Comparison of ENCODE assay signal across 22 cellular contexts in the genomic region with DNA sequence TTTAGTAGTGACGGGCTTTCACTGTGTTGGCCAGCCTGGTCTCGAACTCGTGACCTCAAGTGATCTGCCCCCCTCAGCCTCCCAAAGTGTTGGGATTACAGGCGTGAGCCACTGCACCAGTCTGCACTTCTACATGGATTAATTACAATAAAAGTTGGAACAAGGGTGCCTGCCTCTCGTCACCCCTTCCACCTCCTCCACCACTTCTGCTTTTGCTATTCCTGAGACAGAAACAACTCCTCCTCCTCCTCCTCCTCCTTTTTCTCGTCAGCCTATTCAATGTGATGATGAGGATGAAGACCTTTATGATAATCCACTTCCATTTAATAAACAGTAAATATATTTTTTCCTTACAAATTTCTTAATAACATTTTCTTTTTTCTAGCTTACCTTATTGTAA. TPM values are rescaled to one million over a fixed set of nuclear protein-coding genes. Genes with fewer than 3 reads are reported as not detected.
DNase-seq lines count a peak whose midpoint lies in the region; ATAC-seq and TF ChIP-seq lines count a peak whose summit lies in the region.
"Had no signal": no experiment of that assay in that cellular context is flagged by ENCODE, and none has a peak within 500 bp of the region (broad histone marks: within the 10 kb centered on the region; RNA-seq: fewer than 3 reads in every experiment).

No MANE protein-coding gene starts in this region.

- no peak for TF ChIP-seq CTCF in lower lobe of right lung (IDR thresholded peaks at IDR 0.05)

- H3K27ac ChIP-seq in lower lobe of right lung, result no peak overlapping the region
- H3K27ac ChIP-seq: BLaER1, KMS-11, Peyer's patch had no signal

- ATAC-seq in lower lobe of right lung (no peak), GM19467 (IDR thresholded peaks at IDR 0.05; ENCODE audit: unreplicated experiment) (no peak), GM21381 (IDR thresholded peaks at IDR 0.05; ENCODE audit: unreplicated experiment) (no peak)
- ATAC-seq: GM23338 had no signal

- H3K4me1 ChIP-seq in lower lobe of right lung, result no peaks in the 10 kb centered on the region
- H3K4me1 ChIP-seq: Peyer's patch had no signal

- no peaks in the 10 kb centered on the region for H3K27me3 ChIP-seq in lower lobe of right lung (ENCODE audit: low read depth)
- H3K27me3 ChIP-seq: BLaER1, Peyer's patch had no signal

- intact Hi-C loops in lower lobe of right lung (cut with DNase I), result no loop called here

- DNase-seq in Ammon's horn (ENCODE audit: low spot score), result peak; percentile 6
- DNase-seq in GDM1 (lab: John Stamatoyannopoulos, UW), result peak; percentile 5
- DNase-seq in MV-4-11 (lab: John Stamatoyannopoulos, UW), result peak; percentile 61
- DNase-seq in lower lobe of right lung, result peak; percentile 18
- DNase-seq in NCI-H2196 (lab: John Stamatoyannopoulos, UW; ENCODE audit: unreplicated experiment), result no peak
- DNase-seq: CD8-positive, alpha-beta memory T cell; DMS53; EL; HCEC 1CT; NCI-H1092 treated with DMSO at 0.1 percent for 48 hours; NCI-H1436 treated with DMSO at 0.1 percent for 48 hours; NCI-H1930; NCI-H226; NCI-H524; NCI-H774; NK-92 treated with Interleukin-12 subunit alpha and Interleukin-12 subunit beta, amount 100 ng/mL, for 24 hours; Peyer's patch had no signal

- no peaks in the 10 kb centered on the region for H3K9me3 ChIP-seq in lower lobe of right lung
- H3K9me3 ChIP-seq: Peyer's patch had no signal

- no peak overlapping the region for H3K4me3 ChIP-seq in lower lobe of right lung
- H3K4me3 ChIP-seq: BLaER1, GM23338, Peyer's patch had no signal

- H3K36me3 ChIP-seq in lower lobe of right lung, result peaks cover 22% of the 10 kb centered on the region

RNA-seq across cellular contexts. Expression of a gene that starts 35.2 kb away (rescaled TPM):
- total RNA-seq in lower lobe of right lung, result 15.4 TPM
